8 cellular contexts compared by ENCODE assay signal in the genomic region with DNA sequence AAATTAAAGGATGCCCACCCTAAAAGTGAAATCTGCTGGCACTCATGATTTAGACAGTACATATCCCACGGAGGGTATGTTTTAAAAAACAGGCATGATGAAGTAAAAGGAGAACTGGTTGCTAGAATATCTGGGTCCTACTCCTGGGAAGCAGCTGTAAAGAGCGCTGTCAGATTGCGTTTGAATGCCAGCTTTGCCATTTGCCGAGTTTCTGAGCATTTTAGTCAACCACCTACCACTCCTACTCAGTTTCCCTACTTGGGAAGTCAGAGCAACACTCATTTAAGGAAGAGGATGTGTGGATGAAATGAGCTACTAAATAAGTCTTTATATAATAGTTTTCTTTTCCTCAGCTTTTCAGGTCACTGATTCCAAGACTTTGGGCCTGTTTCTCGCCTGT. TPM values are rescaled to one million over a fixed set of nuclear protein-coding genes. Genes with fewer than 3 reads are reported as not detected.
A peak's percentile ranks its signal among the peaks of the same experiment; 100 is the strongest.
DNase-seq lines count a peak whose midpoint lies in the region; ATAC-seq and TF ChIP-seq lines count a peak whose summit lies in the region.

No MANE protein-coding gene starts in this region.

- DNase-seq in GM06990 (ENCODE audit: extremely low read depth, insufficient read length) (no peak), SJCRH30 (peak in 1 of 2 experiments; percentile 35), fibroblast of lung (ENCODE audit: low read depth in 2 of 2) (peak; percentile 2 to 6), skeletal muscle cell (ENCODE audit: low read depth) (no peak), NCI-H774 (lab: John Stamatoyannopoulos, UW) (no peak)
- DNase-seq in activated CD4-positive, CD25-positive, alpha-beta regulatory T cell (lab: John Stamatoyannopoulos, UW) = no peak
- DNase-seq in stimulated activated CD4-positive, alpha-beta T cell treated with anti-CD3 and anti-CD28 coated beads, Interleukin-15, amount 100 ng/mL, for 24 hours = no peak

- H3K36me3 ChIP-seq in GM06990 (ENCODE audit: control insufficient read depth, insufficient read depth, low read length) (peaks cover 1% of the 10 kb centered on the region; the same call in 1 of the 2 replicates), SJCRH30 (no peaks in the 10 kb centered on the region), fibroblast of lung (ENCODE audit: control insufficient read depth, insufficient read depth, low read length) (no peaks in the 10 kb centered on the region)

- peak overlapping the region; percentile 67 for H3K9ac ChIP-seq in fibroblast of lung (ENCODE audit: insufficient read depth, low read length)

- H3K27ac ChIP-seq in SJCRH30 (peak overlapping the region; percentile 78), fibroblast of lung (ENCODE audit: insufficient read depth, low read length) (peak overlapping the region; percentile 87)

- H3K4me3 ChIP-seq in GM06990 (replicated peaks; ENCODE audit: low read depth, low read length) (peak overlapping the region; percentile 98), SJCRH30 (peak overlapping the region; percentile 89), fibroblast of lung (replicated peaks in 1 of 4; ENCODE audit: control extremely low read depth in 1 of 4, insufficient read depth in 1 of 4, low read depth in 3 of 4, low read length in 4 of 4) (peak overlapping the region; percentile 80 to 90 (median 84)), skeletal muscle cell (ENCODE audit: low read depth, low read length) (peak overlapping the region; percentile 97)

- H3K9me3 ChIP-seq in SJCRH30 (replicated peaks) = no peaks in the 10 kb centered on the region
- no peaks in the 10 kb centered on the region for H3K9me3 ChIP-seq in fibroblast of lung (ENCODE audit: control insufficient read depth, insufficient read depth, low read depth, low read length)

- H3K4me1 ChIP-seq in SJCRH30 (no peaks in the 10 kb centered on the region), fibroblast of lung (ENCODE audit: control insufficient read depth, extremely low read depth, insufficient read depth, low read length) (no peaks in the 10 kb centered on the region)

- H3K27me3 ChIP-seq in GM06990 (replicated peaks; ENCODE audit: control insufficient read depth, insufficient read depth, low read length) (no peaks in the 10 kb centered on the region), SJCRH30 (no peaks in the 10 kb centered on the region), fibroblast of lung (ENCODE audit: control insufficient read depth, insufficient read depth, low read length) (no peaks in the 10 kb centered on the region)

- peak overlapping the region; percentile 81 for H3K4me2 ChIP-seq in fibroblast of lung (ENCODE audit: extremely low read depth, insufficient read depth, low read length)

- H2AFZ ChIP-seq in fibroblast of lung (ENCODE audit: low read length) = peak overlapping the region; percentile 99

- no peaks in the 10 kb centered on the region for H4K20me1 ChIP-seq in fibroblast of lung (ENCODE audit: control insufficient read depth, extremely low read depth, insufficient read depth, low read length)

- TF ChIP-seq CTCF in GM06990 (IDR thresholded peaks at IDR 0.05; ENCODE audit: insufficient read depth, low read length, poor library complexity, severe bottlenecking) = no peak
- no peak for TF ChIP-seq CTCF in fibroblast of lung (conservative IDR thresholded peaks at IDR 0.05 in 1 of 2, IDR thresholded peaks at IDR 0.05 in 1 of 2; ENCODE audit: low read depth in 1 of 2, low read length in 2 of 2)

- ATAC-seq in GM21737 (IDR thresholded peaks at IDR 0.05; ENCODE audit: unreplicated experiment) = no peak

- peaks cover 3% of the 10 kb centered on the region for H3K79me2 ChIP-seq in fibroblast of lung (ENCODE audit: control insufficient read depth, insufficient read depth, low read length)

RNA-seq across cellular contexts. Expression of gene UMAD1, which starts 1.1 kb away (rescaled TPM):
- 13.2 and 15.6 TPM in 2 replicates for total RNA-seq in SJCRH30 (2014; rRNA removed; shearing (Covaris generic))
- total RNA-seq in fibroblast of lung = 9.8 and 12.4 TPM in 2 replicates
- polyA plus RNA-seq in fibroblast of lung = 18.2 and 19.8 TPM in 2 replicates
- polyA plus RNA-seq in fibroblast of lung (2012) = 9.0 and 9.6 TPM in 2 replicates
- 1.1 and 6.6 TPM in 2 replicates for polyA minus RNA-seq in fibroblast of lung (ENCODE audit: low replicate concordance)

Comparison
In these comparisons a context has a peak if more than half of its experiments do, and no peak if none do; other contexts are left out.
1. DNase-seq: peak in fibroblast of lung (2 of 2); none in GM06990 (single experiment), skeletal muscle cell (single experiment), activated CD4-positive, CD25-positive, alpha-beta regulatory T cell (0 of 4), NCI-H774 (single experiment) and stimulated activated CD4-positive, alpha-beta T cell treated with anti-CD3 and anti-CD28 coated beads, Interleukin-15, amount 100 ng/mL, for 24 hours (single experiment).
2. Peak in every context shown above with its lines, with median percentiles within 50 percentile points of each other: H3K4me3 ChIP-seq.